In genomic region chr13:99967498-99967883, GRCh38 we compare ENCODE assay signal across 14 cellular contexts. TPM values are rescaled to one million over a fixed set of nuclear protein-coding genes. Genes with fewer than 3 reads are reported as not detected.
DNase-seq lines count a peak whose midpoint lies in the region; ATAC-seq and TF ChIP-seq lines count a peak whose summit lies in the region.
"Had no signal": no experiment of that assay in that cellular context is flagged by ENCODE, and none has a peak within 500 bp of the region (broad histone marks: within the 10 kb centered on the region; RNA-seq: fewer than 3 reads in every experiment).

No MANE protein-coding gene starts in this region.

- no peak for TF ChIP-seq POLR2A in right lobe of liver (IDR thresholded peaks at IDR 0.05)

- H3K9me3 Mint-ChIP-seq in naive B cell: peaks cover 9 to 20% (median 12%) of the 10 kb centered on the region in 7 donors

- H3K9me3 ChIP-seq in HEK293 (ENCODE audit: control insufficient read depth, insufficient read depth, low read depth, low read length) (no peaks in the 10 kb centered on the region), right lobe of liver (no peaks in the 10 kb centered on the region)
- H3K9me3 ChIP-seq: pancreas, SJCRH30 had no signal

- H3K27me3 ChIP-seq in right lobe of liver: peaks cover 14 to 81% of the 10 kb centered on the region in 2 donors
- H3K27me3 ChIP-seq: SJCRH30 had no signal

- peaks cover 6 to 29% of the 10 kb centered on the region in 2 donors for H3K36me3 Mint-ChIP-seq in naive B cell

- in situ Hi-C loops in astrocyte of the cerebellum (cut with HindIII; ENCODE audit: low sequenced_read_pairs): no loop called here

- POLR2A ChIA-PET in HEK293 (lab: Yijun Ruan, JAX): no interaction called here

- intact Hi-C loops in right lobe of liver (cut with DNase I): no loop called here

- CTCF ChIA-PET in HEK293 (lab: Yijun Ruan, JAX): no interaction called here

- DNase-seq in NCI-H2171 treated with DMSO at 0.1 percent for 48 hours (lab: John Stamatoyannopoulos, UW) (peak; percentile 51), NCI-H2171 (lab: John Stamatoyannopoulos, UW) (no peak), astrocyte of the cerebellum (ENCODE audit: low read depth) (no peak), naive B cell (no peak), right lobe of liver (no peak), GOT3 (lab: John Stamatoyannopoulos, UW) (no peak)
- DNase-seq: kidney, NCI-H524, pancreas, SJCRH30 had no signal

- H3K27me3 Mint-ChIP-seq in naive B cell: peaks cover 60 to 70% (median 61%) of the 10 kb centered on the region in 3 donors

- H3K36me3 ChIP-seq in HEK293 (ENCODE audit: control insufficient read depth in 2 of 2, insufficient read depth in 1 of 2, low read length in 2 of 2): peaks cover 5 to 22% of the 10 kb centered on the region in 2 experiments; a peak in 2 of 3 replicates
- no peaks in the 10 kb centered on the region for H3K36me3 ChIP-seq in right lobe of liver
- H3K36me3 ChIP-seq: pancreas, SJCRH30 had no signal

- H3K4me1 ChIP-seq in HEK293 (ENCODE audit: control insufficient read depth, insufficient read depth, low read length): peaks cover 16% of the 10 kb centered on the region
- H3K4me1 ChIP-seq in right lobe of liver: peaks cover 0 to 32% (median 0%) of the 10 kb centered on the region in 4 donors
- H3K4me1 ChIP-seq: SJCRH30 had no signal

- TF ChIP-seq CTCF in HEK293 (tag by site-specific recombination; IDR thresholded peaks at IDR 0.05) (no peak), astrocyte of the cerebellum (IDR thresholded peaks at IDR 0.05; ENCODE audit: low read depth, low read length, missing control alignments) (no peak), right lobe of liver (IDR thresholded peaks at IDR 0.05) (no peak)

- H3K4me3 ChIP-seq in HEK293 (ENCODE audit: low read depth, low read length) (peak overlapping the region; percentile 73), astrocyte of the cerebellum (ENCODE audit: low read depth, low read length) (peak overlapping the region; percentile 71), right lobe of liver (no peak overlapping the region)
- H3K4me3 ChIP-seq: SJCRH30 had no signal

- H3K27ac Mint-ChIP-seq in naive B cell: peak overlapping the region in 5 of 6 donors; percentile 23 to 84 (median 74)

- H3K4me3 Mint-ChIP-seq in naive B cell: peak overlapping the region; percentile 34 to 82 (median 70)

- no peak for ATAC-seq in naive B cell (ENCODE audit: low read depth in 2 of 2)
- no peak for ATAC-seq in right lobe of liver
- no peak for ATAC-seq in GM21786 (IDR thresholded peaks at IDR 0.05; ENCODE audit: unreplicated experiment)
- ATAC-seq: pancreas had no signal

- 67% methylated on average over 9 of the region's 9 CpGs for WGBS in right lobe of liver (ENCODE audit: insufficient coverage, low coverage, low lambda C conversion rate, missing lambda C conversion rate)

- peak overlapping the region; percentile 47; the same call in 1 of the 2 replicates for H3K27ac ChIP-seq in HEK293 (ENCODE audit: extremely low read depth, low read depth, low read length)
- H3K27ac ChIP-seq in right lobe of liver: no peak overlapping the region
- H3K27ac ChIP-seq: pancreas, SJCRH30 had no signal

- H3K4me1 Mint-ChIP-seq in naive B cell: peaks cover 18 to 21% (median 19%) of the 10 kb centered on the region in 3 donors

TF ChIP-seq in HEK293, 187 proteins besides CTCF, POLR2A, EP300 and RAD21:
- TF ChIP-seq ZNF366 (tag by site-specific recombination; conservative IDR thresholded peaks at IDR 0.05) (peak; percentile 70), ZNF335 (tag by site-specific recombination; conservative IDR thresholded peaks at IDR 0.05) (0 out of 2 replicates have a peak, but pooled peaks have one; percentile 16), ZNF324 (tag by site-specific recombination; IDR thresholded peaks at IDR 0.05) (no peak), ZNF600 (tag by site-specific recombination; IDR thresholded peaks at IDR 0.05) (0 out of 2 replicates have a peak, but pooled peaks have one; percentile 14), EGR2 (tag by site-specific recombination; IDR thresholded peaks at IDR 0.05; ENCODE audit: low read depth) (peak; percentile 28; the same call in 1 of the 2 replicates), ZNF530 (tag by site-specific recombination; IDR thresholded peaks at IDR 0.05; ENCODE audit: low read depth) (no peak), PRDM1 (tag by site-specific recombination; IDR thresholded peaks at IDR 0.05) (peak; percentile 93), ZNF433 (tag by site-specific recombination; IDR thresholded peaks at IDR 0.05; ENCODE audit: low read depth) (no peak), ZNF629 (tag by site-specific recombination; IDR thresholded peaks at IDR 0.05) (no peak), ZNF623 (tag by site-specific recombination; IDR thresholded peaks at IDR 0.05) (no peak), ZFHX2 (tag by site-specific recombination; conservative IDR thresholded peaks at IDR 0.05) (peak; percentile 55; the same call in 1 of the 2 replicates)

RNA-seq across cellular contexts. Expression of gene ZIC5, which starts 4.1 kb away (rescaled TPM):
- polyA plus RNA-seq in naive B cell (ENCODE audit: low read depth in 6 of 6): not detected
- not detected for total RNA-seq in right lobe of liver
- total RNA-seq: activated CD8-positive, alpha-beta memory T cell treated with anti-CD3 and anti-CD28 coated beads for 36 hours; bronchial epithelial cell; kidney had no signal
- polyA plus RNA-seq: pancreas had no signal

RNA-seq across cellular contexts. Expression of gene ZIC2, which starts 14.1 kb away (rescaled TPM):
- not detected for polyA plus RNA-seq in naive B cell (ENCODE audit: low read depth in 6 of 6)
- under 1 TPM in 1 of 6 experiments, not detected in 5; 0.24 TPM for total RNA-seq in right lobe of liver
- total RNA-seq: activated CD8-positive, alpha-beta memory T cell treated with anti-CD3 and anti-CD28 coated beads for 36 hours; bronchial epithelial cell had no signal
- polyA plus RNA-seq: pancreas had no signal

Comparison
In these comparisons a context has a peak if more than half of its experiments do, and no peak if none do; other contexts are left out.
1. H3K4me3 ChIP-seq: peak in HEK293 (single experiment) and astrocyte of the cerebellum (single experiment); none in right lobe of liver (0 of 3).